In the genomic region with DNA sequence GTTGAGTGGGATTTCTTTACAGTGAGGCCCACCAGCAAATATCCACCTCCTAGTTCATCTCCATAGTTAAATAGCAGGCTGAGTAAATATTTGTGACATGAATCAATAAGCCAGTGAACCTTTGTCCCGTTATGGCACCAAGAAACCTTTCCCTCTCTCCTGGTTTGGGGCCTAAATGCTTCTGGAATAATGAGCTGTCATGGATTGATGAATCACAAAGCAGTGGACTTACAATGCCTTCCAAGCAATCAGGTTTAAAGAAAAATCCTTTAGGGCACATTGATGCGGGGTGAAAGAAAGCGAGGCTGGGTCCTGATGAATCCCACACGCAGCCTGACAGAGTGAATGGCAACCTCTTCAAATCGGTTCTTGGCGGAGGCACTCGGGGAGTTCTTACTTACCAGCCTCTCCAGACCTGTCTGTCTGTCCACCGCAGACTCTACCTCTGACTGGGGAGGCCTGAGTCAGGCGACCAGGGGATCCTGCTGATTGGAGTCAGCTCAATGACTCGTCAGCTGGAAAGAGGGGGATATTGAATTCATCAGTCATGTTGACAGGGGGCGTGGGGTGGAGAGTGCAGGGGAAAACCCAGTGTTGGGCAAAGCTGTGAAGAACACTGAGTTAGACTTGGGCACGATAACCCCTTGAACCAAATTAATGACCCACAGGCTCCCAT, we compare ENCODE assay signal across 18 cellular contexts.
DNase-seq lines count a peak whose midpoint lies in the region; ATAC-seq and TF ChIP-seq lines count a peak whose summit lies in the region.
"Had no signal": no experiment of that assay in that cellular context is flagged by ENCODE, and none has a peak within 500 bp of the region (broad histone marks: within the 10 kb centered on the region; RNA-seq: fewer than 3 reads in every experiment).

No MANE protein-coding gene starts in this region.

- intact Hi-C loops in PC-9 (cut with micrococcal nuclease; ENCODE audit: unreplicated experiment): loop anchor here (2.0 to 5.0 kb wide), 4 partner anchors 45 to 903 kb away; a partner anchor contains a TSS

- no peaks in the 10 kb centered on the region for H3K9me3 ChIP-seq in PC-9 (ENCODE audit: insufficient read depth, low read depth)
- no peaks in the 10 kb centered on the region for H3K9me3 ChIP-seq in osteoblast (ENCODE audit: low read depth, low read length)
- H3K9me3 ChIP-seq: gastrocnemius medialis, spleen had no signal

- no peaks in the 10 kb centered on the region for H3K9me3 Mint-ChIP-seq in immature natural killer cell

- H3K4me1 ChIP-seq in PC-9 (replicated peaks; ENCODE audit: insufficient read depth) (peaks cover 43% of the 10 kb centered on the region), osteoblast (ENCODE audit: insufficient read depth, low read length) (peaks cover 14% of the 10 kb centered on the region)

- BruUV-seq in PC-9 (replicated peaks; lab: Mats Ljungman, UMichigan): TSS peak; percentile 76

- no peaks in the 10 kb centered on the region for H3K4me1 Mint-ChIP-seq in immature natural killer cell

- CTCF ChIA-PET in PC-9 (lab: Charles Lee): interaction anchor here (0.8 kb wide), 1 partner anchor 206 kb away, joined by 3 read pairs; no protein-coding TSS in a partner anchor

- no peaks in the 10 kb centered on the region for H3K36me3 ChIP-seq in PC-9 (ENCODE audit: low read depth)
- H3K36me3 ChIP-seq in osteoblast (ENCODE audit: insufficient read depth, low read length): no peaks in the 10 kb centered on the region
- H3K36me3 ChIP-seq: gastrocnemius medialis, spleen had no signal

- POLR2A ChIA-PET in PC-9 (lab: Charles Lee; ENCODE audit: unreplicated experiment): interaction anchor here (0.7 kb wide), 1 partner anchor 47 kb away, joined by 6 read pairs; no protein-coding TSS in a partner anchor

- no peaks in the 10 kb centered on the region for H4K20me1 ChIP-seq in PC-9 (ENCODE audit: insufficient read depth)
- no peaks in the 10 kb centered on the region for H4K20me1 ChIP-seq in osteoblast (ENCODE audit: insufficient read depth, low read length)

- TF ChIP-seq CTCF in GM12865 (IDR thresholded peaks at IDR 0.05; ENCODE audit: insufficient read depth, low read depth, low read length, missing control alignments): no peak
- no peak for TF ChIP-seq CTCF in PC-9 (conservative IDR thresholded peaks at IDR 0.05)
- no peak for TF ChIP-seq CTCF in fibroblast of mammary gland (conservative IDR thresholded peaks at IDR 0.05; ENCODE audit: control insufficient read depth, insufficient read depth, low read depth, low read length)
- no peak for TF ChIP-seq CTCF in osteoblast (IDR thresholded peaks at IDR 0.05; ENCODE audit: extremely low read depth, low read depth, low read length)

- H3K27ac Mint-ChIP-seq in immature natural killer cell: no peak overlapping the region

- H3K4me3 Mint-ChIP-seq in immature natural killer cell: no peak overlapping the region

- ATAC-seq in HG02623 (IDR thresholded peaks at IDR 0.05; ENCODE audit: unreplicated experiment) (no peak), HG03565 (IDR thresholded peaks at IDR 0.05; ENCODE audit: unreplicated experiment) (no peak)
- ATAC-seq: activated CD4-positive, CD25-positive, alpha-beta regulatory T cell treated with anti-CD3 and anti-CD28 coated beads, Interleukin-2, amount 50 U/mL, for 24 hours; gastrocnemius medialis; left cardiac atrium had no signal

- H3K79me2 ChIP-seq in PC-9 (ENCODE audit: low read depth) (no peaks in the 10 kb centered on the region), osteoblast (ENCODE audit: insufficient read depth, low read length) (no peaks in the 10 kb centered on the region)

- H2AFZ ChIP-seq in PC-9 (no peak overlapping the region), osteoblast (ENCODE audit: low read length) (peak overlapping the region; percentile 27)

- peak overlapping the region; percentile 55 for H3K27ac ChIP-seq in PC-9
- no peak overlapping the region for H3K27ac ChIP-seq in osteoblast (ENCODE audit: low read depth, low read length)
- H3K27ac ChIP-seq: gastrocnemius medialis, KMS-11, spleen had no signal

- DNase-seq in GM12865 (ENCODE audit: low read depth) (peak; percentile 37), PC-9 (no peak), fibroblast of mammary gland (ENCODE audit: low read depth) (peak; percentile 76), osteoblast (ENCODE audit: insufficient read length, low spot score, missing footprints) (peak; percentile 27), NCI-H2196 (lab: John Stamatoyannopoulos, UW; ENCODE audit: unreplicated experiment) (no peak), immature natural killer cell (no peak)
- DNase-seq: activated T-cell treated with anti-CD3 and anti-CD28 coated beads, Interleukin-2, amount 50 U/mL, for 48 hours; aorta; C1 segment of cervical spinal cord; effector CD4-positive, alpha-beta T cell; gastrocnemius medialis; left cardiac atrium; NCI-H1930; spleen had no signal

- peaks cover 0 to 5% (median 0%) of the 10 kb centered on the region in 3 donors for H3K27me3 Mint-ChIP-seq in immature natural killer cell (ENCODE audit: low read depth in 3 of 3)

- H3K9me2 ChIP-seq in PC-9 (ENCODE audit: insufficient read depth): peaks cover 4% of the 10 kb centered on the region; the same call in 1 of the 2 replicates

- H3K4me3 ChIP-seq in GM12865 (ENCODE audit: low read depth, low read length) (no peak overlapping the region), PC-9 (no peak overlapping the region), fibroblast of mammary gland (ENCODE audit: control insufficient read depth, low read depth, low read length) (no peak overlapping the region), osteoblast (ENCODE audit: insufficient read depth, low read length) (no peak overlapping the region)
- H3K4me3 ChIP-seq: gastrocnemius medialis, spleen had no signal

- H3K4me2 ChIP-seq in PC-9 (no peak overlapping the region), osteoblast (ENCODE audit: insufficient read depth, low read length) (no peak overlapping the region)
- H3K4me2 ChIP-seq: KMS-11 had no signal

- H3F3A ChIP-seq in PC-9 (ENCODE audit: insufficient read depth, low read depth): peaks cover 17% of the 10 kb centered on the region

- H3K27me3 ChIP-seq in PC-9 (ENCODE audit: insufficient read depth, low read depth) (no peaks in the 10 kb centered on the region), osteoblast (ENCODE audit: insufficient read depth, low read length) (no peaks in the 10 kb centered on the region)
- H3K27me3 ChIP-seq: gastrocnemius medialis, spleen had no signal

- no peaks in the 10 kb centered on the region for H3K36me3 Mint-ChIP-seq in immature natural killer cell

Comparison
In these comparisons a context has a peak if more than half of its experiments do, and no peak if none do; other contexts are left out.
1. DNase-seq: peak in GM12865 (single experiment), fibroblast of mammary gland (single experiment) and osteoblast (single experiment); none in PC-9 (0 of 2), NCI-H2196 (single experiment) and immature natural killer cell (0 of 3).